In genomic region chr14:62844546-62844945, GRCh38 we compare ENCODE assay signal across 3 cellular contexts.
"Had no signal": no experiment of that assay in that cellular context is flagged by ENCODE, and none has a peak within 500 bp of the region (broad histone marks: within the 10 kb centered on the region; RNA-seq: fewer than 3 reads in every experiment).

No MANE protein-coding gene starts in this region.

- DNase-seq: GDM1, GF-D8 had no signal

- ATAC-seq: GM12878 had no signal

- H3K4me3 ChIP-seq: GM12878 had no signal
